10 cellular contexts compared by ENCODE assay signal in the genomic region with DNA sequence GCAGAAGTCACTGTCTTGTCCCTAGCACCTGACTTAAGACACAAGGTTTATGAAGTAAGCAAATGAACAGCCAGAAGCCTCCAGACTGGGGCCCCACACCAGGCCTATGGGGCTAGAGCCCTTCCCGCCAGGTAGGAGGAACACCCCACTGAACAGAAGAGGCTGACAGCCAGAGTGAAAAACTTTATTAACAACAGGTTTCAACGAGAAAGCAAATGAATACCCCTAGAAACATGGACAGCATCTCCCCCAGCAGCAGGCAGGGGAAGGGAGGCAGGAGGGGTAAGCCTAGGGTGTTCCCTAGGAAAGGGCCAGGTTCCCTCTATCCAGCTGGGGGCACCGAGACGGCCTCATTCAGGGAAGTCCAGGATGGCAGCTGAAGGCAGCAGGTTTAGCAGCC. TPM values are rescaled to one million over a fixed set of nuclear protein-coding genes. Genes with fewer than 3 reads are reported as not detected.
A peak's percentile ranks its signal among the peaks of the same experiment; 100 is the strongest.
DNase-seq lines count a peak whose midpoint lies in the region; ATAC-seq, FAIRE-seq and TF ChIP-seq lines count a peak whose summit lies in the region.
"Had no signal": no experiment of that assay in that cellular context is flagged by ENCODE, and none has a peak within 500 bp of the region (broad histone marks: within the 10 kb centered on the region; RNA-seq: fewer than 3 reads in every experiment).

No MANE protein-coding gene starts in this region.

- H4K20me1 ChIP-seq in OCI-LY1 (ENCODE audit: insufficient read depth, low read length) (no peaks in the 10 kb centered on the region), H1 (replicated peaks in 1 of 2; ENCODE audit: control insufficient read depth in 1 of 2, insufficient read depth in 2 of 2, low read length in 2 of 2) (peaks cover 2 to 13% of the 10 kb centered on the region in 2 experiments)

- no peaks in the 10 kb centered on the region for H3F3A ChIP-seq in OCI-LY1 (ENCODE audit: insufficient read depth, low read length)

- no peak overlapping the region for H2BK120ac ChIP-seq in H1 (replicated peaks; ENCODE audit: low read depth, low read length)

- CTCF ChIA-PET in Caco-2 (lab: Charles Lee) = interaction anchor here (0.5 kb wide), 1 partner anchor 490 kb away, joined by 3 read pairs; no protein-coding TSS in a partner anchor
- CTCF ChIA-PET in H1 (lab: Charles Lee; ENCODE audit: partially characterized antibody) = interaction anchor here (1.2 to 2.3 kb wide), 2 partner anchors 9 to 11 kb away, joined by 5 to 7 read pairs; no protein-coding TSS in a partner anchor

- no peak for FAIRE-seq in H1 (lab: Jason Lieb, UNC)
- FAIRE-seq: HTR-8/SVneo had no signal

- H3K9me3 Mint-ChIP-seq in Caco-2 (ENCODE audit: unreplicated experiment) (no peaks in the 10 kb centered on the region), osteocyte (ENCODE audit: unreplicated experiment) (no peaks in the 10 kb centered on the region)

- H3K4me1 ChIP-seq in Caco-2 (peaks cover 12% of the 10 kb centered on the region), OCI-LY1 (ENCODE audit: insufficient read depth, low read length, severe bottlenecking) (peaks cover 43% of the 10 kb centered on the region), H1 (replicated peaks in 1 of 4; ENCODE audit: control insufficient read depth in 3 of 4, insufficient read depth in 4 of 4, low read length in 3 of 4) (peaks cover 3 to 22% (median 7%) of the 10 kb centered on the region in 4 experiments)

- H3K79me1 ChIP-seq in H1 (ENCODE audit: low read depth, low read length) = peaks cover 4% of the 10 kb centered on the region; the same call in 1 of the 2 replicates

- no peak overlapping the region; the same call in 1 of the 2 replicates for H2AK5ac ChIP-seq in H1 (ENCODE audit: low read depth, low read length)

- no peak overlapping the region for H4K8ac ChIP-seq in H1 (ENCODE audit: extremely low read depth, insufficient read depth, low read length)

- H3K4me1 Mint-ChIP-seq in Caco-2 (ENCODE audit: low read depth, unreplicated experiment) (peaks cover 8% of the 10 kb centered on the region), osteocyte (ENCODE audit: unreplicated experiment) (peaks cover 36% of the 10 kb centered on the region)

- BruUV-seq in Caco-2 (replicated peaks; lab: Mats Ljungman, UMichigan) = no TSS peak

- DNase-seq in Caco-2 (no peak), H1 (ENCODE audit: low read depth in 1 of 2, low spot score in 2 of 2) (no peak), osteocyte (ENCODE audit: extremely low spot score, unreplicated experiment) (no peak), NCI-H2029 (lab: John Stamatoyannopoulos, UW) (no peak), glomerular visceral epithelial cell (ENCODE audit: extremely low spot score) (no peak), NCI-H1930 (lab: John Stamatoyannopoulos, UW) (no peak)

- H2AFZ ChIP-seq in OCI-LY1 (ENCODE audit: low read length) (no peak overlapping the region), H1 (ENCODE audit: low read length) (no peak overlapping the region)

- peak overlapping the region; percentile 85 for H3K4me3 Mint-ChIP-seq in Caco-2 (ENCODE audit: unreplicated experiment)
- H3K4me3 Mint-ChIP-seq in osteocyte (ENCODE audit: unreplicated experiment) = peak overlapping the region; percentile 87

- H4K5ac ChIP-seq in H1 (ENCODE audit: insufficient read length, low read depth, low read length) = no peak overlapping the region

- no peak overlapping the region for H2BK15ac ChIP-seq in H1 (ENCODE audit: low read length)

- H3K27me3 ChIP-seq in Caco-2 (replicated peaks; ENCODE audit: control insufficient read depth, insufficient read depth, low read length) (no peaks in the 10 kb centered on the region), OCI-LY1 (ENCODE audit: insufficient read depth, low read length) (no peaks in the 10 kb centered on the region), H1 (replicated peaks in 1 of 4; ENCODE audit: control insufficient read depth in 3 of 4, extremely low read depth in 1 of 4, insufficient read depth in 3 of 4, low read length in 3 of 4) (no peaks in the 10 kb centered on the region; a peak in 1 of 7 replicates)

- H3K4me3 ChIP-seq in Caco-2 (ENCODE audit: low read depth, low read length) (peak overlapping the region; percentile 0), OCI-LY1 (ENCODE audit: low read depth, low read length, poor library complexity, severe bottlenecking) (peak overlapping the region; percentile 86), H1 (ENCODE audit: extremely low read depth in 1 of 4, insufficient read depth in 2 of 4, low read depth in 3 of 4, low read length in 4 of 4) (peak overlapping the region in 1 of 4 experiments; percentile 88; a peak in 1 of 8 replicates)

- H2BK20ac ChIP-seq in H1 (ENCODE audit: low read length) = no peak overlapping the region

- WGBS in H1 (ENCODE audit: extremely low coverage in 1 of 2, insufficient coverage in 1 of 2, insufficient read length in 1 of 2, insufficient replicate concordance in 2 of 2, low coverage in 1 of 2, low lambda C conversion rate in 2 of 2, missing lambda C conversion rate in 1 of 2), 2 experiments = 88% methylated on average over 4 of the region's 4 CpGs; no CpG with 5 or more reads in 1 of the 2 experiments

- no peak overlapping the region for H4K91ac ChIP-seq in H1 (replicated peaks; ENCODE audit: insufficient read length, low read length)

- peak overlapping the region; percentile 73 for H3K4me2 ChIP-seq in OCI-LY1 (ENCODE audit: low read length)
- H3K4me2 ChIP-seq in H1 (ENCODE audit: insufficient read depth in 1 of 2, low read depth in 2 of 2, low read length in 2 of 2) = peak overlapping the region; percentile 86 to 95; a peak in 3 of 4 replicates

- no peaks in the 10 kb centered on the region for H3K27me3 Mint-ChIP-seq in Caco-2 (ENCODE audit: insufficient read depth, unreplicated experiment)
- no peaks in the 10 kb centered on the region for H3K27me3 Mint-ChIP-seq in osteocyte (ENCODE audit: unreplicated experiment)

- H3K23ac ChIP-seq in H1 (ENCODE audit: insufficient read length) = no peak overlapping the region

- no peak overlapping the region for H3K56ac ChIP-seq in H1 (replicated peaks; ENCODE audit: insufficient read length, low read depth, low read length)

- H3K27ac Mint-ChIP-seq in Caco-2 (ENCODE audit: unreplicated experiment) (peak overlapping the region; percentile 94), osteocyte (ENCODE audit: unreplicated experiment) (peak overlapping the region; percentile 100)

- H3K4ac ChIP-seq in H1 (replicated peaks; ENCODE audit: insufficient read length, low read depth, low read length) = no peak overlapping the region

- H3K9me2 ChIP-seq in OCI-LY1 (ENCODE audit: low read depth, low read length) = no peaks in the 10 kb centered on the region

- H3K36me3 Mint-ChIP-seq in Caco-2 (ENCODE audit: insufficient read depth, unreplicated experiment) = peaks cover 52% of the 10 kb centered on the region
- H3K36me3 Mint-ChIP-seq in osteocyte (ENCODE audit: unreplicated experiment) = peaks cover 9% of the 10 kb centered on the region

- TF ChIP-seq EP300 in H1 (IDR thresholded peaks at IDR 0.05; ENCODE audit: borderline replicate concordance in 1 of 2, low read depth in 2 of 2, low read length in 2 of 2) = no peak

- TF ChIP-seq RAD21 in H1 (IDR thresholded peaks at IDR 0.05 in 1 of 2, conservative IDR thresholded peaks at IDR 0.05 in 1 of 2; ENCODE audit: low read depth in 2 of 2, low read length in 2 of 2) = no peak

- POLR2A ChIA-PET in Caco-2 (lab: Charles Lee) = no interaction called here
- POLR2A ChIA-PET in H1 (lab: Charles Lee; ENCODE audit: partially characterized antibody) = interaction anchor here (1.0 to 5.3 kb wide), 8 partner anchors 9 to 66 kb away, joined by 3 to 23 read pairs (median 7); a partner anchor contains a TSS

- H3K9me3 ChIP-seq in Caco-2 (no peaks in the 10 kb centered on the region), OCI-LY1 (ENCODE audit: low read length) (no peaks in the 10 kb centered on the region), H1 (ENCODE audit: insufficient read depth in 2 of 2, low read depth in 1 of 2, low read length in 1 of 2) (no peaks in the 10 kb centered on the region)

- H3K18ac ChIP-seq in H1 (ENCODE audit: extremely low read depth, low read length) = no peak overlapping the region

- H3K14ac ChIP-seq in H1 (ENCODE audit: insufficient read length) = no peak overlapping the region

- intact Hi-C loops in Caco-2 (cut with micrococcal nuclease; ENCODE audit: unreplicated experiment) = no loop called here

- no peak overlapping the region for H2BK12ac ChIP-seq in H1 (ENCODE audit: low read depth, low read length)

- no peak overlapping the region for H2BK5ac ChIP-seq in H1 (ENCODE audit: low read depth, low read length)

- H3K79me2 ChIP-seq in OCI-LY1 (ENCODE audit: insufficient read depth, low read length) (no peaks in the 10 kb centered on the region), H1 (ENCODE audit: control insufficient read depth in 1 of 2, insufficient read depth in 2 of 2, low read length in 2 of 2) (peaks cover 0 to 22% of the 10 kb centered on the region in 2 experiments; a peak in 1 of 4 replicates)

- H3K27ac ChIP-seq in OCI-LY1 (ENCODE audit: low read depth, low read length, poor library complexity, severe bottlenecking) = no peak overlapping the region
- no peak overlapping the region for H3K27ac ChIP-seq in H1 (ENCODE audit: low read depth, low read length)

- peaks cover 24% of the 10 kb centered on the region for H3K23me2 ChIP-seq in H1 (ENCODE audit: low read depth, low read length)

- no peak for ATAC-seq in GM19328 (IDR thresholded peaks at IDR 0.05; ENCODE audit: unreplicated experiment)

- H3K9ac ChIP-seq in OCI-LY1 (ENCODE audit: low read length) (peak overlapping the region; percentile 88; the same call in 1 of the 2 replicates), H1 (replicated peaks in 1 of 4; ENCODE audit: extremely low read depth in 1 of 4, low read depth in 3 of 4, low read length in 3 of 4) (no peak overlapping the region)

- TF ChIP-seq POLR2A in H1 (IDR thresholded peaks at IDR 0.05; ENCODE audit: control extremely low read depth in 1 of 2, low read depth in 2 of 2, low read length in 2 of 2) = no peak

- TF ChIP-seq CTCF in Caco-2 (IDR thresholded peaks at IDR 0.05; ENCODE audit: insufficient read depth in 1 of 2, low read depth in 1 of 2, low read length in 1 of 2, severe bottlenecking in 1 of 2, unreplicated experiment in 1 of 2) (no peak), OCI-LY1 (IDR thresholded peaks at IDR 0.05; ENCODE audit: low read length) (no peak), H1 (IDR thresholded peaks at IDR 0.05; ENCODE audit: control extremely low read depth in 1 of 3, insufficient read depth in 1 of 3, low read depth in 1 of 3, low read length in 3 of 3) (no peak), osteocyte (IDR thresholded peaks at IDR 0.05) (no peak)

- H3K36me3 ChIP-seq in Caco-2 (ENCODE audit: control insufficient read depth, insufficient read depth, low read length) = peaks cover 2% of the 10 kb centered on the region
- H3K36me3 ChIP-seq in OCI-LY1 (ENCODE audit: insufficient read depth, low read length) = peaks cover 31% of the 10 kb centered on the region
- H3K36me3 ChIP-seq in H1 (ENCODE audit: control insufficient read depth in 2 of 4, insufficient read depth in 4 of 4, low read length in 3 of 4) = peaks cover under 1 to 9% (median 4%) of the 10 kb centered on the region in 4 experiments; a peak in 4 of 8 replicates

RNA-seq across cellular contexts. Expression of a gene that starts 1.3 kb away (rescaled TPM):
- 17.5 and 20.4 TPM in 2 replicates for total RNA-seq in Caco-2 (2022)
- total RNA-seq in H1 (2021; fragmentation: NEBNext Ultra II Directional; extraction: Animal tissue kit (Norgen Biotek cat#: 25700)) = 15.3 and 19.6 TPM in 2 replicates
- 12.6 and 24.5 TPM in 2 replicates for polyA plus RNA-seq in H1 (2011; rRNA removed)
- polyA plus RNA-seq in H1 (2011; cell fraction: cytosol; rRNA removed) = 18.9 TPM
- polyA plus RNA-seq in H1 (2011; cell fraction: nucleus; rRNA removed) = 26.4 TPM
- 13.4 to 22.0 TPM (median 20.4 TPM) in 4 replicates for polyA plus RNA-seq in H1 (2012, experiment 1 of 2)
- polyA plus RNA-seq in H1 (2012, experiment 2 of 2) = 12.1 TPM
- polyA plus RNA-seq in H1 (2013, experiment 1 of 2) = 7.6 TPM
- 7.5 TPM for polyA plus RNA-seq in H1 (2013, experiment 2 of 2)
- polyA minus RNA-seq in H1 (2011; rRNA and poly(A)+ RNA removed) = 8.0 and 9.6 TPM in 2 replicates
- 6.5 TPM for polyA minus RNA-seq in H1 (2011; cell fraction: cytosol; rRNA and poly(A)+ RNA removed)
- 16.5 TPM for polyA minus RNA-seq in H1 (2011; cell fraction: nucleus; rRNA and poly(A)+ RNA removed)
- 11.4 and 12.4 TPM in 2 replicates for total RNA-seq in osteocyte

RNA-seq across cellular contexts. Expression of a gene that starts 1.4 kb away (rescaled TPM):
- total RNA-seq in Caco-2 (2022) = 70.5 and 88.9 TPM in 2 replicates
- 71.1 and 76.3 TPM in 2 replicates for total RNA-seq in H1 (2021; fragmentation: NEBNext Ultra II Directional; extraction: Animal tissue kit (Norgen Biotek cat#: 25700))
- polyA plus RNA-seq in H1 (2011; rRNA removed) = 55.3 and 73.6 TPM in 2 replicates
- 37.2 TPM for polyA plus RNA-seq in H1 (2011; cell fraction: cytosol; rRNA removed)
- 135 TPM for polyA plus RNA-seq in H1 (2011; cell fraction: nucleus; rRNA removed)
- 77.3 to 97.8 TPM (median 85.4 TPM) in 4 replicates for polyA plus RNA-seq in H1 (2012, experiment 1 of 2)
- polyA plus RNA-seq in H1 (2012, experiment 2 of 2) = 111 TPM
- polyA plus RNA-seq in H1 (2013, experiment 1 of 2) = 82.3 TPM
- polyA plus RNA-seq in H1 (2013, experiment 2 of 2) = 71.8 TPM
- 33.2 and 37.4 TPM in 2 replicates for polyA minus RNA-seq in H1 (2011; rRNA and poly(A)+ RNA removed)
- 30.5 TPM for polyA minus RNA-seq in H1 (2011; cell fraction: cytosol; rRNA and poly(A)+ RNA removed)
- 48.4 TPM for polyA minus RNA-seq in H1 (2011; cell fraction: nucleus; rRNA and poly(A)+ RNA removed)
- total RNA-seq in osteocyte = 116 and 120 TPM in 2 replicates

RNA-seq across cellular contexts. Expression of a gene that starts 13.8 kb away (rescaled TPM):
- 76.3 and 76.4 TPM in 2 replicates for total RNA-seq in Caco-2 (2022)
- 86.6 and 88.8 TPM in 2 replicates for total RNA-seq in H1 (2021; fragmentation: NEBNext Ultra II Directional; extraction: Animal tissue kit (Norgen Biotek cat#: 25700))
- 99.6 and 118 TPM in 2 replicates for polyA plus RNA-seq in H1 (2011; rRNA removed)
- polyA plus RNA-seq in H1 (2011; cell fraction: cytosol; rRNA removed) = 128 TPM
- polyA plus RNA-seq in H1 (2011; cell fraction: nucleus; rRNA removed) = 156 TPM
- polyA plus RNA-seq in H1 (2012, experiment 1 of 2) = 90.2 to 103 TPM (median 99.3 TPM) in 4 replicates
- 104 TPM for polyA plus RNA-seq in H1 (2012, experiment 2 of 2)
- 58.7 TPM for polyA plus RNA-seq in H1 (2013, experiment 1 of 2)
- polyA plus RNA-seq in H1 (2013, experiment 2 of 2) = 57.5 TPM
- polyA minus RNA-seq in H1 (2011; rRNA and poly(A)+ RNA removed) = 66.7 and 78.4 TPM in 2 replicates
- polyA minus RNA-seq in H1 (2011; cell fraction: cytosol; rRNA and poly(A)+ RNA removed) = 38.5 TPM
- polyA minus RNA-seq in H1 (2011; cell fraction: nucleus; rRNA and poly(A)+ RNA removed) = 62.3 TPM
- 64.3 and 68.4 TPM in 2 replicates for total RNA-seq in osteocyte

RNA-seq across cellular contexts. Expression of a gene that starts 19.9 kb away (rescaled TPM):
- total RNA-seq in Caco-2 (2022) = 0.91 TPM in 1 of 2 replicates, not detected in the other
- total RNA-seq in H1 (2021; fragmentation: NEBNext Ultra II Directional; extraction: Animal tissue kit (Norgen Biotek cat#: 25700)) = not detected in 2 replicates
- polyA plus RNA-seq in H1 (2011; rRNA removed) = not detected in 2 replicates
- polyA plus RNA-seq in H1 (2011; cell fraction: cytosol; rRNA removed) = not detected
- not detected for polyA plus RNA-seq in H1 (2011; cell fraction: nucleus; rRNA removed)
- polyA plus RNA-seq in H1 (2012, experiment 1 of 2) = not detected in 4 replicates
- not detected for polyA plus RNA-seq in H1 (2012, experiment 2 of 2)
- not detected for polyA plus RNA-seq in H1 (2013, experiment 1 of 2)
- not detected for polyA plus RNA-seq in H1 (2013, experiment 2 of 2)
- polyA minus RNA-seq in H1 (2011; rRNA and poly(A)+ RNA removed) = not detected in 2 replicates
- not detected for polyA minus RNA-seq in H1 (2011; cell fraction: cytosol; rRNA and poly(A)+ RNA removed)
- polyA minus RNA-seq in H1 (2011; cell fraction: nucleus; rRNA and poly(A)+ RNA removed) = not detected
- not detected in 2 replicates for total RNA-seq in osteocyte
- total RNA-seq: mononuclear cell had no signal

RNA-seq across cellular contexts. Expression of a gene that starts 28.5 kb away (rescaled TPM):
- total RNA-seq in Caco-2 (2022) = 8.3 and 10.6 TPM in 2 replicates
- 10.8 and 11.1 TPM in 2 replicates for total RNA-seq in H1 (2021; fragmentation: NEBNext Ultra II Directional; extraction: Animal tissue kit (Norgen Biotek cat#: 25700))
- polyA plus RNA-seq in H1 (2011; rRNA removed) = 30.1 and 36.4 TPM in 2 replicates
- 22.3 TPM for polyA plus RNA-seq in H1 (2011; cell fraction: cytosol; rRNA removed)
- 26.5 TPM for polyA plus RNA-seq in H1 (2011; cell fraction: nucleus; rRNA removed)
- polyA plus RNA-seq in H1 (2012, experiment 1 of 2) = 6.1 to 13.8 TPM (median 12.7 TPM) in 4 replicates
- 13.7 TPM for polyA plus RNA-seq in H1 (2012, experiment 2 of 2)
- polyA plus RNA-seq in H1 (2013, experiment 1 of 2) = 7.6 TPM
- 7.2 TPM for polyA plus RNA-seq in H1 (2013, experiment 2 of 2)
- 6.0 and 7.9 TPM in 2 replicates for polyA minus RNA-seq in H1 (2011; rRNA and poly(A)+ RNA removed)
- 8.1 TPM for polyA minus RNA-seq in H1 (2011; cell fraction: cytosol; rRNA and poly(A)+ RNA removed)
- polyA minus RNA-seq in H1 (2011; cell fraction: nucleus; rRNA and poly(A)+ RNA removed) = 6.7 TPM
- 10.9 and 11.4 TPM in 2 replicates for total RNA-seq in osteocyte
